Comparison of ENCODE assay signal across 9 cellular contexts in the genomic region with DNA sequence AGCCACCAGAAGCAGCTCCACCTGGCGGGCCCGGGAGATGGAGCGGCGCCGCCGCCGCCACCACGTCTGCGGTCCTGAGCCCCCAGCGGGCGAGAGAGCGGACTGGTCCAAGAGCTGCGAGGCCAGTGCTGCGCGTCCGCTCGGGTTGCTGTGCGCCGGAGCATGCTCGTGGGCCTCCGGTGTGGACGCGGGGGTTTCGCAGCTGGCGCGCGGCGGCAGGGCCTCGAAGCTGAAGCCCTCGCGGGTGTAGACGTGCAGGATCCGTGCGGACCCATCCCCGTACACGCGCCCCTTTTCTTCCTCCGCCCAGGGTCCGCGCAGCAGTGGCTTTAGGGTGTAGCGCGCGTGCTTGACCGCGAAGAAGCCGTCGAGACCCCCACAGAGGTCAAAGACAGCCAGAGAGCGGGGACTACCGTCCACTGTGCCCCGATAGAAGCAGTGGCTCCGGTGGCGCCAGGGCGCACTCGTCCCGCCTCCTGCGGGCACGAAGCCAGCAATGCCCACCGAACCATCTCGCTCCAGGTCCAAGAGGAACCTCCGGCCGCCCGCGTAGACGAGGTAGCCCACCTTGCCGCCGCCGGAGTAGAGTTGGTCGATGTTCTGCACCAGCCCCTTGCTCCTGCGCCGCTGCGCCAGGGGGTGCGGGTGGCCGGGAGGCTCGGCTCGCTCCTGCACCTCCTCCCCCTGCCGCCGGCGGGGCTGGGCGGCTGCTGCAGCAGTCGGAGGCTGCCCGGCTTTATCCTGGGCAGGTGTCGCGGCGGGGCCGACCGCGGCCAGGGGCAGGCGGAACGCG. TPM values are rescaled to one million over a fixed set of nuclear protein-coding genes. Genes with fewer than 3 reads are reported as not detected.
DNase-seq lines count a peak whose midpoint lies in the region; ATAC-seq, FAIRE-seq and TF ChIP-seq lines count a peak whose summit lies in the region.
"Had no signal": no experiment of that assay in that cellular context is flagged by ENCODE, and none has a peak within 500 bp of the region (broad histone marks: within the 10 kb centered on the region; RNA-seq: fewer than 3 reads in every experiment).

No MANE protein-coding gene starts in this region.

- no peak overlapping the region for H3K27ac Mint-ChIP-seq in activated naive CD8-positive, alpha-beta T cell treated with anti-CD3 and anti-CD28 coated beads, Interleukin-2, amount 10 ng/mL, durations not matched to agents 7 days and 5 days
- H3K27ac Mint-ChIP-seq in activated naive CD8-positive, alpha-beta T cell treated with anti-CD3 and anti-CD28 coated beads for 36 hours: no peak overlapping the region
- no peak overlapping the region for H3K27ac Mint-ChIP-seq in mesothelial cell of epicardium

- TF ChIP-seq EP300 in H1 (IDR thresholded peaks at IDR 0.05; ENCODE audit: borderline replicate concordance in 1 of 2, low read depth in 2 of 2, low read length in 2 of 2): 0 out of 3 replicates have a peak, but pooled peaks of 1 of the 2 experiments have one; percentile 49

- peak overlapping the region; percentile 95 to 97 for H3K4me2 ChIP-seq in H1 (ENCODE audit: insufficient read depth in 1 of 2, low read depth in 2 of 2, low read length in 2 of 2)

- peak overlapping the region; percentile 30; the same call in 1 of the 2 replicates for H4K8ac ChIP-seq in H1 (ENCODE audit: extremely low read depth, insufficient read depth, low read length)

- CTCF ChIA-PET in H1 (lab: Charles Lee; ENCODE audit: partially characterized antibody): interaction anchor here (0.6 to 3.0 kb wide), 11 partner anchors 17 to 450 kb away, joined by 3 to 15 read pairs (median 3); a partner anchor contains a TSS

- H3K27ac ChIP-seq in H1 (ENCODE audit: low read depth, low read length) (no peak overlapping the region), uterus (peak overlapping the region; percentile 94 to 98)

- 2% methylated on average over 86 of the region's 90 CpGs; no CpG with 5 or more reads in 1 of the 2 experiments for WGBS in H1 (ENCODE audit: extremely low coverage in 1 of 2, insufficient coverage in 1 of 2, insufficient read length in 1 of 2, insufficient replicate concordance in 2 of 2, low coverage in 1 of 2, low lambda C conversion rate in 2 of 2, missing lambda C conversion rate in 1 of 2), 2 experiments

- no peaks in the 10 kb centered on the region for H4K20me1 ChIP-seq in H1 (replicated peaks in 1 of 2; ENCODE audit: control insufficient read depth in 1 of 2, insufficient read depth in 2 of 2, low read length in 2 of 2)

- no peak overlapping the region for H3K4me3 Mint-ChIP-seq in activated naive CD8-positive, alpha-beta T cell treated with anti-CD3 and anti-CD28 coated beads, Interleukin-2, amount 10 ng/mL, durations not matched to agents 7 days and 5 days
- no peak overlapping the region for H3K4me3 Mint-ChIP-seq in activated naive CD8-positive, alpha-beta T cell treated with anti-CD3 and anti-CD28 coated beads for 36 hours
- H3K4me3 Mint-ChIP-seq in mesothelial cell of epicardium: peak overlapping the region; percentile 88

- H3K79me2 ChIP-seq in H1 (ENCODE audit: control insufficient read depth in 1 of 2, insufficient read depth in 2 of 2, low read length in 2 of 2): no peaks in the 10 kb centered on the region

- peak; percentile 27 for DNase-seq in activated naive CD8-positive, alpha-beta T cell treated with anti-CD3 and anti-CD28 coated beads, Interleukin-2, amount 10 ng/mL, durations not matched to agents 7 days and 5 days
- DNase-seq in activated naive CD8-positive, alpha-beta T cell treated with anti-CD3 and anti-CD28 coated beads for 36 hours: no peak
- DNase-seq in H1 (ENCODE audit: low read depth in 1 of 2, low spot score in 2 of 2) (peak in 1 of 2 experiments; percentile 88), mesothelial cell of epicardium (ENCODE audit: low spot score in 2 of 2, unreplicated experiment in 2 of 2) (peak; percentile 40 to 72), uterus (peak; percentile 80 to 83), T-helper 9 cell (no peak)
- DNase-seq in activated CD8-positive, alpha-beta memory T cell treated with anti-CD3 and anti-CD28 coated beads for 24 hours: no peak
- DNase-seq: DMS79 had no signal

- H3K23me2 ChIP-seq in H1 (ENCODE audit: low read depth, low read length): peaks cover 23% of the 10 kb centered on the region; the same call in 1 of the 2 replicates

- no peak overlapping the region for H2AK5ac ChIP-seq in H1 (ENCODE audit: low read depth, low read length)

- no peaks in the 10 kb centered on the region for H3K9me3 Mint-ChIP-seq in activated naive CD8-positive, alpha-beta T cell treated with anti-CD3 and anti-CD28 coated beads, Interleukin-2, amount 10 ng/mL, durations not matched to agents 7 days and 5 days
- H3K9me3 Mint-ChIP-seq in activated naive CD8-positive, alpha-beta T cell treated with anti-CD3 and anti-CD28 coated beads for 36 hours: no peaks in the 10 kb centered on the region
- no peaks in the 10 kb centered on the region for H3K9me3 Mint-ChIP-seq in mesothelial cell of epicardium

- TF ChIP-seq RAD21 in H1 (IDR thresholded peaks at IDR 0.05 in 1 of 2, conservative IDR thresholded peaks at IDR 0.05 in 1 of 2; ENCODE audit: low read depth in 2 of 2, low read length in 2 of 2): peak; percentile 55 to 70

- no peak overlapping the region for H3K23ac ChIP-seq in H1 (ENCODE audit: insufficient read length)

- H3K36me3 Mint-ChIP-seq in activated naive CD8-positive, alpha-beta T cell treated with anti-CD3 and anti-CD28 coated beads, Interleukin-2, amount 10 ng/mL, durations not matched to agents 7 days and 5 days: no peaks in the 10 kb centered on the region
- H3K36me3 Mint-ChIP-seq in activated naive CD8-positive, alpha-beta T cell treated with anti-CD3 and anti-CD28 coated beads for 36 hours: no peaks in the 10 kb centered on the region
- no peaks in the 10 kb centered on the region for H3K36me3 Mint-ChIP-seq in mesothelial cell of epicardium

- no peak overlapping the region for H4K5ac ChIP-seq in H1 (ENCODE audit: insufficient read length, low read depth, low read length)

- no peak overlapping the region for H3K9ac ChIP-seq in H1 (replicated peaks in 1 of 4; ENCODE audit: extremely low read depth in 1 of 4, low read depth in 3 of 4, low read length in 3 of 4)

- FAIRE-seq in H1 (lab: Jason Lieb, UNC): no peak

- peak overlapping the region; percentile 35; the same call in 1 of the 2 replicates for H2BK5ac ChIP-seq in H1 (ENCODE audit: low read depth, low read length)

- H3K4ac ChIP-seq in H1 (replicated peaks; ENCODE audit: insufficient read length, low read depth, low read length): no peak overlapping the region

- H4K91ac ChIP-seq in H1 (replicated peaks; ENCODE audit: insufficient read length, low read length): peak overlapping the region; percentile 17

- peak overlapping the region; percentile 16 for H2BK120ac ChIP-seq in H1 (replicated peaks; ENCODE audit: low read depth, low read length)

- H3K27me3 ChIP-seq in H1 (replicated peaks in 1 of 4; ENCODE audit: control insufficient read depth in 3 of 4, extremely low read depth in 1 of 4, insufficient read depth in 3 of 4, low read length in 3 of 4) (peaks cover 0 to 43% (median 32%) of the 10 kb centered on the region in 4 experiments; a peak in 6 of 7 replicates), uterus (no peaks in the 10 kb centered on the region)

- H3K56ac ChIP-seq in H1 (replicated peaks; ENCODE audit: insufficient read length, low read depth, low read length): peak overlapping the region; percentile 33

- H3K4me3 ChIP-seq in H1 (ENCODE audit: extremely low read depth in 1 of 4, insufficient read depth in 2 of 4, low read depth in 3 of 4, low read length in 4 of 4): peak overlapping the region; percentile 41 to 75 (median 72)
- peak overlapping the region; percentile 66 to 72 for H3K4me3 ChIP-seq in uterus

- H2BK15ac ChIP-seq in H1 (ENCODE audit: low read length): 0 out of 2 replicates have a peak overlapping the region, but pooled peaks have one; percentile 61

- no peak overlapping the region for H3K14ac ChIP-seq in H1 (ENCODE audit: insufficient read length)

- POLR2A ChIA-PET in activated naive CD8-positive, alpha-beta T cell treated with anti-CD3 and anti-CD28 coated beads, Interleukin-2, amount 10 ng/mL, durations not matched to agents 7 days and 5 days (lab: Charles Lee): no interaction called here
- POLR2A ChIA-PET in H1 (lab: Charles Lee; ENCODE audit: partially characterized antibody): interaction anchor here (0.7 to 1.0 kb wide), 4 partner anchors 55 to 121 kb away, joined by 3 to 6 read pairs (median 3); no protein-coding TSS in a partner anchor

- H3K4me1 ChIP-seq in H1 (replicated peaks in 1 of 4; ENCODE audit: control insufficient read depth in 3 of 4, insufficient read depth in 4 of 4, low read length in 3 of 4) (peaks cover 4 to 9% (median 9%) of the 10 kb centered on the region in 4 experiments; a peak in 6 of 7 replicates), uterus (peaks cover 2 to 7% of the 10 kb centered on the region in 2 donors)

- H3K36me3 ChIP-seq in H1 (ENCODE audit: control insufficient read depth in 2 of 4, insufficient read depth in 4 of 4, low read length in 3 of 4): no peaks in the 10 kb centered on the region
- no peaks in the 10 kb centered on the region for H3K36me3 ChIP-seq in uterus

- peak overlapping the region; percentile 72; the same call in 1 of the 2 replicates for H2BK20ac ChIP-seq in H1 (ENCODE audit: low read length)

- TF ChIP-seq CTCF in H1 (IDR thresholded peaks at IDR 0.05; ENCODE audit: control extremely low read depth in 1 of 3, insufficient read depth in 1 of 3, low read depth in 1 of 3, low read length in 3 of 3) (peak; percentile 76 to 86 (median 81)), mesothelial cell of epicardium (IDR thresholded peaks at IDR 0.05; ENCODE audit: unreplicated experiment) (peak; percentile 19), uterus (IDR thresholded peaks at IDR 0.05) (peak; percentile 37 to 79 (median 54))

- H3K27me3 Mint-ChIP-seq in activated naive CD8-positive, alpha-beta T cell treated with anti-CD3 and anti-CD28 coated beads, Interleukin-2, amount 10 ng/mL, durations not matched to agents 7 days and 5 days: peaks cover 44% of the 10 kb centered on the region
- peaks cover 63% of the 10 kb centered on the region for H3K27me3 Mint-ChIP-seq in activated naive CD8-positive, alpha-beta T cell treated with anti-CD3 and anti-CD28 coated beads for 36 hours
- H3K27me3 Mint-ChIP-seq in mesothelial cell of epicardium (ENCODE audit: low read depth): peaks cover 40% of the 10 kb centered on the region

- no peaks in the 10 kb centered on the region for H3K79me1 ChIP-seq in H1 (ENCODE audit: low read depth, low read length)

- H3K18ac ChIP-seq in H1 (ENCODE audit: extremely low read depth, low read length): peak overlapping the region; percentile 87; the same call in 1 of the 2 replicates

- intact Hi-C loops in uterus (cut with DNase I; ENCODE audit: low total_unique reads): no loop called here

- no peak for TF ChIP-seq POLR2A in H1 (IDR thresholded peaks at IDR 0.05; ENCODE audit: control extremely low read depth in 1 of 2, low read depth in 2 of 2, low read length in 2 of 2)
- TF ChIP-seq POLR2A in uterus (IDR thresholded peaks at IDR 0.05): peak; percentile 21 to 56

- H2AFZ ChIP-seq in H1 (ENCODE audit: low read length): peak overlapping the region; percentile 85

- H3K4me1 Mint-ChIP-seq in activated naive CD8-positive, alpha-beta T cell treated with anti-CD3 and anti-CD28 coated beads, Interleukin-2, amount 10 ng/mL, durations not matched to agents 7 days and 5 days: no peaks in the 10 kb centered on the region
- peaks cover 5% of the 10 kb centered on the region for H3K4me1 Mint-ChIP-seq in activated naive CD8-positive, alpha-beta T cell treated with anti-CD3 and anti-CD28 coated beads for 36 hours
- peaks cover 34% of the 10 kb centered on the region for H3K4me1 Mint-ChIP-seq in mesothelial cell of epicardium

- no peaks in the 10 kb centered on the region for H3K9me3 ChIP-seq in H1 (ENCODE audit: insufficient read depth in 2 of 2, low read depth in 1 of 2, low read length in 1 of 2)
- H3K9me3 ChIP-seq in uterus: no peaks in the 10 kb centered on the region

- peak overlapping the region; percentile 86 for H2BK12ac ChIP-seq in H1 (ENCODE audit: low read depth, low read length)

- no peak for ATAC-seq in activated naive CD8-positive, alpha-beta T cell treated with anti-CD3 and anti-CD28 coated beads, Interleukin-2, amount 10 ng/mL, durations not matched to agents 7 days and 5 days (ENCODE audit: low read depth)
- no peak for ATAC-seq in HG02798 (IDR thresholded peaks at IDR 0.05; ENCODE audit: poor library complexity, unreplicated experiment)

RNA-seq across cellular contexts. Expression of a gene that starts 1.1 kb away (rescaled TPM):
- not detected for total RNA-seq in activated naive CD8-positive, alpha-beta T cell treated with anti-CD3 and anti-CD28 coated beads, Interleukin-2, amount 10 ng/mL, durations not matched to agents 7 days and 5 days
- not detected for total RNA-seq in activated naive CD8-positive, alpha-beta T cell treated with anti-CD3 and anti-CD28 coated beads for 36 hours
- 0.82 and 1.1 TPM in 2 replicates for total RNA-seq in H1 (2021; fragmentation: NEBNext Ultra II Directional; extraction: Animal tissue kit (Norgen Biotek cat#: 25700))
- 0.14 and 0.20 TPM in 2 replicates for polyA plus RNA-seq in H1 (2011; rRNA removed)
- 0.23 TPM for polyA plus RNA-seq in H1 (2011; cell fraction: cytosol; rRNA removed)
- 0.30 TPM for polyA plus RNA-seq in H1 (2011; cell fraction: nucleus; rRNA removed)
- polyA plus RNA-seq in H1 (2012, experiment 1 of 2): 0.14 to 0.31 TPM (median 0.20 TPM) in 4 replicates
- polyA plus RNA-seq in H1 (2012, experiment 2 of 2): 0.05 TPM
- polyA plus RNA-seq in H1 (2013, experiment 1 of 2): 0.73 TPM
- polyA plus RNA-seq in H1 (2013, experiment 2 of 2): 0.88 TPM
- polyA minus RNA-seq in H1 (2011; rRNA and poly(A)+ RNA removed): 0.38 and 0.76 TPM in 2 replicates
- 0.44 TPM for polyA minus RNA-seq in H1 (2011; cell fraction: cytosol; rRNA and poly(A)+ RNA removed)
- polyA minus RNA-seq in H1 (2011; cell fraction: nucleus; rRNA and poly(A)+ RNA removed): 1.2 TPM
- total RNA-seq in mesothelial cell of epicardium: 3.7 to 4.9 TPM (median 4.4 TPM) in 3 replicates
- total RNA-seq in uterus: 10 to 100 TPM; 24.8 to 99.7 (median 48.4) TPM

Comparison
In these comparisons a context has a peak if more than half of its experiments do, and no peak if none do; other contexts are left out.
1. DNase-seq: peak in activated naive CD8-positive, alpha-beta T cell treated with anti-CD3 and anti-CD28 coated beads, Interleukin-2, amount 10 ng/mL, durations not matched to agents 7 days and 5 days (single experiment), mesothelial cell of epicardium (2 of 2) and uterus (2 of 2); none in activated naive CD8-positive, alpha-beta T cell treated with anti-CD3 and anti-CD28 coated beads for 36 hours (single experiment), T-helper 9 cell (single experiment) and activated CD8-positive, alpha-beta memory T cell treated with anti-CD3 and anti-CD28 coated beads for 24 hours (single experiment).
2. CTCF ChIP-seq: peak in every context shown above with its lines; median percentile 81 in H1; 54 in uterus; 19 in mesothelial cell of epicardium.
3. POLR2A ChIP-seq: peak in uterus (2 of 2); none in H1 (0 of 2).